ENCODE assay signal across 17 cellular contexts in genomic region chr7:157807510-157807909, GRCh38.
DNase-seq lines count a peak whose midpoint lies in the region; ATAC-seq and TF ChIP-seq lines count a peak whose summit lies in the region.
"Had no signal": no experiment of that assay in that cellular context is flagged by ENCODE, and none has a peak within 500 bp of the region (broad histone marks: within the 10 kb centered on the region; RNA-seq: fewer than 3 reads in every experiment).

No MANE protein-coding gene starts in this region.

- H4K8ac ChIP-seq in mesendoderm (ENCODE audit: low read depth, low read length), result no peak overlapping the region

- DNase-seq in A673 (ENCODE audit: low spot score) (peak; percentile 53), MG63 (peak; percentile 86), astrocyte of the hippocampus (ENCODE audit: low read depth, low spot score) (peak; percentile 80), mesendoderm (peak; percentile 86), HK-2 (ENCODE audit: unreplicated experiment) (no peak), NCI-H82 treated with DMSO at 0.1 percent for 48 hours (lab: John Stamatoyannopoulos, UW; ENCODE audit: unreplicated experiment) (no peak)
- no peak for DNase-seq in stimulated activated CD4-positive, alpha-beta T cell treated with anti-CD3 and anti-CD28 coated beads, Interleukin-4, amount 100 ng/mL, for 24 hours
- DNase-seq: activated CD4-positive, alpha-beta T cell treated with anti-CD3 and anti-CD28 coated beads, Interleukin-2, amount 10 ng/mL, durations not matched to agents 24 days and 14 days; activated CD8-positive, alpha-beta memory T cell treated with anti-CD3 and anti-CD28 coated beads, Interleukin-2, amount 50 U/mL, for 4 hours; caudate nucleus; DMS153; NCI-H2081 treated with DMSO at 0.1 percent for 48 hours; NCI-H526 treated with DMSO at 0.1 percent for 48 hours had no signal

- H2AK5ac ChIP-seq in mesendoderm (ENCODE audit: low read length), result no peak overlapping the region

- BruUV-seq in A673 (replicated peaks; lab: Mats Ljungman, UMichigan), result no TSS peak

- no peak overlapping the region for H3K4ac ChIP-seq in mesendoderm (ENCODE audit: low read depth, low read length)

- H3K27me3 ChIP-seq in A673 (replicated peaks; ENCODE audit: insufficient read depth, low read depth, low read length, poor library complexity) (no peaks in the 10 kb centered on the region), MG63 (no peaks in the 10 kb centered on the region), mesendoderm (ENCODE audit: insufficient read depth, low read length, poor library complexity) (no peaks in the 10 kb centered on the region)

- H3K9me3 ChIP-seq in A673 (ENCODE audit: low read depth, low read length, poor library complexity, severe bottlenecking) (peaks cover 4% of the 10 kb centered on the region), MG63 (no peaks in the 10 kb centered on the region)

- no peak overlapping the region for H3K9ac ChIP-seq in mesendoderm (ENCODE audit: low read length)

- no peaks in the 10 kb centered on the region for H3K79me1 ChIP-seq in mesendoderm (ENCODE audit: low read length)

- H3K4me2 ChIP-seq in mesendoderm (ENCODE audit: low read length), result no peak overlapping the region

- WGBS in mesendoderm (ENCODE audit: extremely low coverage, insufficient coverage, low lambda C conversion rate), result no CpG with 5 or more reads among the region's 4 CpGs

- intact Hi-C loops in A673 (cut with micrococcal nuclease; ENCODE audit: unreplicated experiment), result no loop called here

- H3K36me3 ChIP-seq in A673 (ENCODE audit: insufficient read depth, low read length, poor library complexity, severe bottlenecking) (no peaks in the 10 kb centered on the region), MG63 (no peaks in the 10 kb centered on the region; the same call in 1 of the 2 replicates), mesendoderm (ENCODE audit: control insufficient read depth, insufficient read depth, low read length) (no peaks in the 10 kb centered on the region)

- no peaks in the 10 kb centered on the region for H3K79me2 ChIP-seq in mesendoderm (ENCODE audit: control insufficient read depth, insufficient read depth, low read length)

- H2BK5ac ChIP-seq in mesendoderm (ENCODE audit: low read length), result no peak overlapping the region

- no peak overlapping the region for H3K56ac ChIP-seq in mesendoderm (ENCODE audit: low read length)

- H2BK15ac ChIP-seq in mesendoderm (replicated peaks; ENCODE audit: low read depth), result no peak overlapping the region

- ATAC-seq in HG02759 (IDR thresholded peaks at IDR 0.05; ENCODE audit: unreplicated experiment), result no peak
- ATAC-seq: GM12878; K562; natural killer cell treated with Interleukin-12 subunit alpha and Interleukin-12 subunit beta and Interleukin-15 and Interleukin-18, amount 100 ng/mL, for 72 hours had no signal

- H3K27ac ChIP-seq in A673 (ENCODE audit: low read depth, low read length, poor library complexity, severe bottlenecking) (no peak overlapping the region), mesendoderm (ENCODE audit: low read depth, low read length) (no peak overlapping the region)

- CTCF ChIA-PET in A673 (lab: Charles Lee), result no interaction called here

- H4K5ac ChIP-seq in mesendoderm (ENCODE audit: low read length), result no peak overlapping the region

- H2BK120ac ChIP-seq in mesendoderm (ENCODE audit: low read depth, low read length), result no peak overlapping the region

- TF ChIP-seq CTCF in A673 (conservative IDR thresholded peaks at IDR 0.05; ENCODE audit: low read depth, low read length), result no peak

- POLR2A ChIA-PET in A673 (lab: Charles Lee; ENCODE audit: low non-redundant PET), result no interaction called here

- H3K4me3 ChIP-seq in A673 (ENCODE audit: low read depth, low read length, poor library complexity, severe bottlenecking), result no peak overlapping the region
- no peak overlapping the region for H3K4me3 ChIP-seq in MG63
- no peak overlapping the region for H3K4me3 ChIP-seq in mesendoderm (ENCODE audit: low read length)
- H3K4me3 ChIP-seq: GM12878, K562 had no signal

- no peak overlapping the region for H3K18ac ChIP-seq in mesendoderm (ENCODE audit: low read length)

- H3K4me1 ChIP-seq in A673 (ENCODE audit: insufficient read depth, low read length, poor library complexity, severe bottlenecking) (no peaks in the 10 kb centered on the region), mesendoderm (ENCODE audit: control insufficient read depth, low read depth, low read length) (no peaks in the 10 kb centered on the region)

- H3K23ac ChIP-seq in mesendoderm (ENCODE audit: low read length), result no peak overlapping the region

Comparison
In these comparisons a context has a peak if more than half of its experiments do, and no peak if none do; other contexts are left out.
1. DNase-seq: peak in A673 (single experiment), MG63 (single experiment), astrocyte of the hippocampus (single experiment) and mesendoderm (single experiment); none in HK-2 (single experiment), stimulated activated CD4-positive, alpha-beta T cell treated with anti-CD3 and anti-CD28 coated beads, Interleukin-4, amount 100 ng/mL, for 24 hours (single experiment) and NCI-H82 treated with DMSO at 0.1 percent for 48 hours (single experiment).